In the genomic region with DNA sequence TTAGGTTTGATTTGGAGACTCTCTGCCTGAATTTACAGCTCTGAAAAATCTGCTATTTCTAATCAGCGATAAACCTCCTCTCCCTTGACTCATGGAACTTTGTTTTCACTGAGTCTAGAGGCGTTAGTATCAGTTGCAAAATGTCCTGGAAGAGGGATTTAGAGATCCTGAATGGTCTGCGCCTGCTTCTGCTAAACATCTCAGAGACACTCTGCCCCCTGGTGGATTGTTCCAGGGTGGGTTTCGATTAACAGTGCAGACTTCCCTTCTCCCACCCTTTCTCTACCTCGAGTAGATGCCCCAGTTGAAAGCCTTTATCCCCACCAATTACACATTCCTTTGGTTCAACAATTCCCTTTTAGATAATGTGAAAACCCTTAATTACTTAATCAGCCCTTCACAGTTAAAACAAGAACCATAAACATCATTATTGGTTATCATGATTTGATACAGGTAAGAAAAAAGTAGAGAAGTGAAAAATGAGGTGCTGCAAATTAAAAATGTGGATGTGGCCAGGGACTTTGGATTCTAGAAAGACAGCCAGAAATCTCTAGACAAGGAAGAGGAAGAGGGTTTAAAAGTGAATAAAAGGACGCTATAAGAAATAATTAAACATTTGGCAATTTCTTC, we compare ENCODE assay signal across 8 cellular contexts. TPM values are rescaled to one million over a fixed set of nuclear protein-coding genes. Genes with fewer than 3 reads are reported as not detected.
DNase-seq lines count a peak whose midpoint lies in the region; ATAC-seq and TF ChIP-seq lines count a peak whose summit lies in the region.
"Had no signal": no experiment of that assay in that cellular context is flagged by ENCODE, and none has a peak within 500 bp of the region (broad histone marks: within the 10 kb centered on the region; RNA-seq: fewer than 3 reads in every experiment).

No MANE protein-coding gene starts in this region.

- H3K27me3 ChIP-seq in DOHH2 (ENCODE audit: control insufficient read depth, low read length): no peaks in the 10 kb centered on the region
- H3K27me3 ChIP-seq in left lung: peaks cover 12 to 20% of the 10 kb centered on the region in 2 donors
- no peaks in the 10 kb centered on the region for H3K27me3 ChIP-seq in thoracic aorta (replicated peaks; ENCODE audit: insufficient read depth)

- H3K27ac ChIP-seq in DOHH2 (ENCODE audit: low read depth, low read length) (no peak overlapping the region), left lung (no peak overlapping the region), thoracic aorta (peak overlapping the region; percentile 65 to 66)

- ATAC-seq in GM19324 (IDR thresholded peaks at IDR 0.05; ENCODE audit: low FRiP score, unreplicated experiment) (peak; percentile 70), HG03460 (IDR thresholded peaks at IDR 0.05; ENCODE audit: unreplicated experiment) (peak; percentile 85), left lung (peak; percentile 95), thoracic aorta (ENCODE audit: insufficient number of reproducible peaks, low FRiP score, low read depth) (peak; percentile 83)

- H3K4me3 ChIP-seq in DOHH2 (ENCODE audit: low read length) (no peak overlapping the region), cardiac fibroblast (replicated peaks in 1 of 2; ENCODE audit: low read depth in 2 of 2, low read length in 2 of 2) (no peak overlapping the region), left lung (no peak overlapping the region), thoracic aorta (peak overlapping the region; percentile 7)

- H3K4me1 ChIP-seq in DOHH2 (ENCODE audit: control insufficient read depth, low read length) (no peaks in the 10 kb centered on the region), left lung (no peaks in the 10 kb centered on the region), thoracic aorta (ENCODE audit: control insufficient read depth in 1 of 2, low read depth in 2 of 2) (peaks cover 4 to 46% of the 10 kb centered on the region in 2 donors)

- intact Hi-C loops in left lung (cut with DNase I): no loop called here

- H3K9me2 ChIP-seq in DOHH2 (replicated peaks; ENCODE audit: control insufficient read depth, low read length): no peaks in the 10 kb centered on the region

- H3K36me3 ChIP-seq in DOHH2 (ENCODE audit: control insufficient read depth, low read length) (no peaks in the 10 kb centered on the region), left lung (no peaks in the 10 kb centered on the region), thoracic aorta (no peaks in the 10 kb centered on the region)

- no peaks in the 10 kb centered on the region for H3K79me2 ChIP-seq in DOHH2 (ENCODE audit: control insufficient read depth, low read length)

- H3F3A ChIP-seq in DOHH2 (ENCODE audit: control insufficient read depth, insufficient read depth): no peaks in the 10 kb centered on the region

- no peaks in the 10 kb centered on the region for H4K20me1 ChIP-seq in DOHH2 (ENCODE audit: control insufficient read depth, insufficient read depth, low read depth, low read length)

- TF ChIP-seq CTCF in DOHH2 (IDR thresholded peaks at IDR 0.05; ENCODE audit: low read depth, low read length, poor library complexity, severe bottlenecking) (peak; percentile 72), cardiac fibroblast (IDR thresholded peaks at IDR 0.05; ENCODE audit: low read depth, low read length) (peak; percentile 78), left lung (IDR thresholded peaks at IDR 0.05) (peak; percentile 37 to 67), thoracic aorta (IDR thresholded peaks at IDR 0.05) (peak; percentile 85)

- H3K9me3 ChIP-seq in DOHH2 (ENCODE audit: control insufficient read depth, insufficient read depth, low read length) (no peaks in the 10 kb centered on the region), left lung (no peaks in the 10 kb centered on the region), thoracic aorta (no peaks in the 10 kb centered on the region)

- DNase-seq in OCI-M2 (lab: John Stamatoyannopoulos, UW; ENCODE audit: unreplicated experiment) (peak; percentile 44), cardiac fibroblast (ENCODE audit: low read depth in 2 of 2) (peak; percentile 96 to 98), left lung (peak in 1 of 2 donors; percentile 39), thoracic aorta (ENCODE audit: low spot score) (peak; percentile 68)

- no peak overlapping the region for H3K4me2 ChIP-seq in DOHH2 (ENCODE audit: low read length)

RNA-seq across cellular contexts. Expression of gene HTR1B, which starts 5.5 kb away (rescaled TPM):
- total RNA-seq in left lung (under 1 TPM; 0.38 to 0.65 TPM), thoracic aorta (1 to 10 TPM; 5.9 to 9.9 TPM)
- total RNA-seq: subcutaneous adipose tissue had no signal

Comparison
In these comparisons a context has a peak if more than half of its experiments do, and no peak if none do; other contexts are left out.
1. H3K27ac ChIP-seq: peak in thoracic aorta (2 of 2); none in DOHH2 (single experiment) and left lung (0 of 2).
2. RNA of gene HTR1B, which starts 5.5 kb away (total RNA-seq): 5.9 to 9.9 TPM in thoracic aorta; 0.38 to 0.65 TPM in left lung; every median in the first group is over 4 times any median in the second.
3. Peak in every context shown above with its lines, with median percentiles within 50 percentile points of each other: CTCF ChIP-seq and ATAC-seq.